8 cellular contexts compared by ENCODE assay signal in the genomic region with DNA sequence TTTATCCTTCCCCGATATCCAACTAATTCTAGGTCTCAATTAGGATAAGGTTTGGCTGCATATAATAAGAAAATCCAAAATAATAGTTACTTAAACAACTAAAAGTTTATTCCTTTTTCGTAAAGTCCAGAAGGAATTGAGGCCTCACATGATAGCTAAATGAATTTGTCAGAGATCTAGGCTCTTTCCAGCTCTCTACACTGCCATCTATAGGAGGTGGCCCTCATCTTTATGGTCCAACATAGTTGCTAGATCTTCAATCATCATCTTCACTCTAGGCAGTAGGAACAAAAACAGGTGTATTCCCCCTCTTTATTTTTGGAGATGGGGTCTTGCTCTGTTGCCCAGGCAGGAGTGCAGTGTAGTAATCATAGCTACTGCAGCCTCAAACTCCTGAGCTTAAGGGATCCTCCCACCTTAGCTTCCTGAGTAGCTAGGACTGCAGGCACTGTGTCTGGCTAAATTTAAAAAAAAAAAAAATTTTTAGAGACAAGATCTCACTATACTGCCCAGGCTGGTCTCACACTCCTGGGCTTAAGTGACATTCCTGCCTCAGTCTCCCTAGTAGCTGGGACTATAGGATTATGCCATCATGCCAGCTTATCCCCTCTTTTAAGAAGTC. TPM values are rescaled to one million over a fixed set of nuclear protein-coding genes. Genes with fewer than 3 reads are reported as not detected.
DNase-seq lines count a peak whose midpoint lies in the region; ATAC-seq and TF ChIP-seq lines count a peak whose summit lies in the region.

No MANE protein-coding gene starts in this region.

- peak; percentile 33 for ATAC-seq in activated CD8-positive, alpha-beta memory T cell treated with anti-CD3 and anti-CD28 coated beads, Interleukin-2, amount 10 ng/mL, durations not matched to agents 7 days and 5 days
- ATAC-seq in HG03378 (IDR thresholded peaks at IDR 0.05; ENCODE audit: unreplicated experiment) (peak; percentile 48), HG02970 (IDR thresholded peaks at IDR 0.05; ENCODE audit: low FRiP score, unreplicated experiment) (no peak), HG03039 (IDR thresholded peaks at IDR 0.05; ENCODE audit: unreplicated experiment) (no peak)

- no peak for TF ChIP-seq EP300 in tibial nerve (IDR thresholded peaks at IDR 0.05)

- TF ChIP-seq CTCF in tibial nerve (IDR thresholded peaks at IDR 0.05), result peak; percentile 23 to 44 (median 38)

- H3K4me3 ChIP-seq in tibial nerve, result no peak overlapping the region

- H3K36me3 ChIP-seq in tibial nerve, result peaks cover 0 to 4% (median 0%) of the 10 kb centered on the region in 3 donors

- no peak overlapping the region for H3K4me3 Mint-ChIP-seq in activated CD8-positive, alpha-beta memory T cell treated with anti-CD3 and anti-CD28 coated beads, Interleukin-2, amount 10 ng/mL, durations not matched to agents 7 days and 5 days

- H3K9me3 Mint-ChIP-seq in activated CD8-positive, alpha-beta memory T cell treated with anti-CD3 and anti-CD28 coated beads, Interleukin-2, amount 10 ng/mL, durations not matched to agents 7 days and 5 days (ENCODE audit: low read depth), result no peaks in the 10 kb centered on the region

- no peaks in the 10 kb centered on the region for H3K27me3 ChIP-seq in tibial nerve

- no peak overlapping the region for H3K27ac ChIP-seq in tibial nerve

- CTCF ChIA-PET in activated CD8-positive, alpha-beta memory T cell treated with anti-CD3 and anti-CD28 coated beads, Interleukin-2, amount 10 ng/mL, durations not matched to agents 7 days and 5 days (lab: Charles Lee), result interaction anchor here (0.6 to 2.1 kb wide), 16 partner anchors 10 to 174 kb away, joined by 3 to 8 read pairs (median 3); no protein-coding TSS in a partner anchor

- H3K4me1 Mint-ChIP-seq in activated CD8-positive, alpha-beta memory T cell treated with anti-CD3 and anti-CD28 coated beads, Interleukin-2, amount 10 ng/mL, durations not matched to agents 7 days and 5 days, result no peaks in the 10 kb centered on the region

- H3K27ac Mint-ChIP-seq in activated CD8-positive, alpha-beta memory T cell treated with anti-CD3 and anti-CD28 coated beads, Interleukin-2, amount 10 ng/mL, durations not matched to agents 7 days and 5 days, result no peak overlapping the region

- DNase-seq in activated CD8-positive, alpha-beta memory T cell treated with anti-CD3 and anti-CD28 coated beads, Interleukin-2, amount 10 ng/mL, durations not matched to agents 7 days and 5 days, result no peak
- DNase-seq in activated CD8-positive, alpha-beta memory T cell treated with anti-CD3 and anti-CD28 coated beads, Interleukin-2, amount 50 U/mL, for 4 hours, result no peak
- DNase-seq in SW480 (ENCODE audit: low spot score), result peak; percentile 46
- DNase-seq in glomerular visceral epithelial cell (ENCODE audit: extremely low spot score), result peak; percentile 40
- peak in 1 of 2 donors; percentile 46 for DNase-seq in tibial nerve (ENCODE audit: low spot score in 2 of 2)

- 61 to 72% methylated on average over 2 of the region's 2 CpGs for WGBS in tibial nerve, 2 donors

- no peaks in the 10 kb centered on the region for H3K9me3 ChIP-seq in tibial nerve

- TF ChIP-seq POLR2A in tibial nerve (IDR thresholded peaks at IDR 0.05), result no peak

- no peaks in the 10 kb centered on the region for H3K4me1 ChIP-seq in tibial nerve

- no peaks in the 10 kb centered on the region for H3K36me3 Mint-ChIP-seq in activated CD8-positive, alpha-beta memory T cell treated with anti-CD3 and anti-CD28 coated beads, Interleukin-2, amount 10 ng/mL, durations not matched to agents 7 days and 5 days

- H3K27me3 Mint-ChIP-seq in activated CD8-positive, alpha-beta memory T cell treated with anti-CD3 and anti-CD28 coated beads, Interleukin-2, amount 10 ng/mL, durations not matched to agents 7 days and 5 days, result peaks cover 4% of the 10 kb centered on the region

RNA-seq across cellular contexts. Expression of a gene that starts 46.5 kb away (rescaled TPM):
- 1 to 10 TPM; 4.4 to 5.8 TPM for total RNA-seq in activated CD8-positive, alpha-beta memory T cell treated with anti-CD3 and anti-CD28 coated beads, Interleukin-2, amount 10 ng/mL, durations not matched to agents 7 days and 5 days
- 10 to 100 TPM; 35.1 to 62.3 (median 47.4) TPM for total RNA-seq in tibial nerve

Comparison
In these comparisons a context has a peak if more than half of its experiments do, and no peak if none do; other contexts are left out.
1. ATAC-seq: peak in activated CD8-positive, alpha-beta memory T cell treated with anti-CD3 and anti-CD28 coated beads, Interleukin-2, amount 10 ng/mL, durations not matched to agents 7 days and 5 days (single experiment) and HG03378 (single experiment); none in HG02970 (single experiment) and HG03039 (single experiment).
2. DNase-seq: peak in SW480 (single experiment) and glomerular visceral epithelial cell (single experiment); none in activated CD8-positive, alpha-beta memory T cell treated with anti-CD3 and anti-CD28 coated beads, Interleukin-2, amount 10 ng/mL, durations not matched to agents 7 days and 5 days (single experiment) and activated CD8-positive, alpha-beta memory T cell treated with anti-CD3 and anti-CD28 coated beads, Interleukin-2, amount 50 U/mL, for 4 hours (single experiment).
3. RNA of a gene that starts 46.5 kb away (total RNA-seq): 35.1 to 62.3 TPM in tibial nerve; 4.4 to 5.8 TPM in activated CD8-positive, alpha-beta memory T cell treated with anti-CD3 and anti-CD28 coated beads, Interleukin-2, amount 10 ng/mL, durations not matched to agents 7 days and 5 days; every median in the first group is over 4 times any median in the second.